In genomic region chr13:61546413-61546812, GRCh38 we compare ENCODE assay signal across 28 cellular contexts.
A peak's percentile ranks its signal among the peaks of the same experiment; 100 is the strongest.
DNase-seq lines count a peak whose midpoint lies in the region; ATAC-seq, FAIRE-seq and TF ChIP-seq lines count a peak whose summit lies in the region.
"Had no signal": no experiment of that assay in that cellular context is flagged by ENCODE, and none has a peak within 500 bp of the region (broad histone marks: within the 10 kb centered on the region; RNA-seq: fewer than 3 reads in every experiment).

No MANE protein-coding gene starts in this region.

- H3K9me3 Mint-ChIP-seq in astrocyte (ENCODE audit: unreplicated experiment): no peaks in the 10 kb centered on the region

- H3K27me3 ChIP-seq in BE2C: no peaks in the 10 kb centered on the region
- no peaks in the 10 kb centered on the region for H3K27me3 ChIP-seq in SK-N-SH (ENCODE audit: insufficient read depth)
- no peaks in the 10 kb centered on the region for H3K27me3 ChIP-seq in astrocyte (ENCODE audit: insufficient read depth, low read length)
- H3K27me3 ChIP-seq: BLaER1 had no signal

- H4K20me1 ChIP-seq in SK-N-SH (ENCODE audit: insufficient read depth): no peaks in the 10 kb centered on the region
- no peaks in the 10 kb centered on the region for H4K20me1 ChIP-seq in astrocyte (ENCODE audit: insufficient read depth, low read length)
- H4K20me1 ChIP-seq: BLaER1 had no signal

- FAIRE-seq in astrocyte (lab: Jason Lieb, UNC): peak; percentile 26
- FAIRE-seq: A549, GM12878, GM12892, GM18507 had no signal

- peak; percentile 17 for ATAC-seq in left lobe of liver
- ATAC-seq: A549, GM12878 had no signal

- no peak overlapping the region for H3K27ac Mint-ChIP-seq in astrocyte (ENCODE audit: unreplicated experiment)
- H3K27ac Mint-ChIP-seq: B cell; CD14-positive monocyte; CD4-positive, alpha-beta memory T cell; CD4-positive, CD25-positive, alpha-beta regulatory T cell; CD8-positive, alpha-beta memory T cell had no signal

- CTCF ChIA-PET in SK-N-SH (lab: Yijun Ruan, JAX): interaction anchor here (0.8 to 1.3 kb wide), 3 partner anchors 9 to 1097 kb away, joined by 3 read pairs; no protein-coding TSS in a partner anchor

- TF ChIP-seq CTCF in BE2C (IDR thresholded peaks at IDR 0.05; ENCODE audit: low read depth, low read length): no peak
- no peak for TF ChIP-seq CTCF in SK-N-SH (IDR thresholded peaks at IDR 0.05)
- TF ChIP-seq CTCF in astrocyte (IDR thresholded peaks at IDR 0.05; ENCODE audit: insufficient read depth, low read depth, low read length): no peak

- no peaks in the 10 kb centered on the region for H3F3A ChIP-seq in SK-N-SH (replicated peaks; ENCODE audit: insufficient read depth)

- 5% methylated on average over 4 of the region's 4 CpGs for WGBS in SK-N-SH (ENCODE audit: low lambda C conversion rate)

- no peaks in the 10 kb centered on the region for H3K9me2 ChIP-seq in SK-N-SH

- H3K27ac ChIP-seq in SK-N-SH (ENCODE audit: low read depth in 2 of 2, low read length in 1 of 2) (peak overlapping the region in 1 of 2 experiments; percentile 77; a peak in 2 of 4 replicates), astrocyte (ENCODE audit: low read depth, low read length) (no peak overlapping the region)
- H3K27ac ChIP-seq: 22Rv1, A549, BLaER1 had no signal

- H3K36me3 Mint-ChIP-seq in astrocyte (ENCODE audit: low read depth, unreplicated experiment): no peaks in the 10 kb centered on the region
- H3K36me3 Mint-ChIP-seq: CD14-positive monocyte; CD4-positive, alpha-beta memory T cell; CD4-positive, CD25-positive, alpha-beta regulatory T cell had no signal

- TF ChIP-seq EP300 in SK-N-SH (IDR thresholded peaks at IDR 0.05; ENCODE audit: borderline replicate concordance in 1 of 2, low read depth in 1 of 2, low read length in 1 of 2): peak in 1 of 2 experiments; percentile 99; a peak in 2 of 4 replicates

- H3K79me2 ChIP-seq in SK-N-SH (ENCODE audit: insufficient read depth) (no peaks in the 10 kb centered on the region), astrocyte (ENCODE audit: insufficient read depth, low read length) (no peaks in the 10 kb centered on the region)

- no peak overlapping the region for H3K4me3 Mint-ChIP-seq in astrocyte (ENCODE audit: unreplicated experiment)
- H3K4me3 Mint-ChIP-seq: B cell; CD14-positive monocyte; CD4-positive, alpha-beta memory T cell; CD4-positive, CD25-positive, alpha-beta regulatory T cell; CD8-positive, alpha-beta memory T cell had no signal

- H3K9me3 ChIP-seq in BE2C (no peaks in the 10 kb centered on the region), SK-N-SH (no peaks in the 10 kb centered on the region), astrocyte (ENCODE audit: insufficient read depth, low read depth, low read length) (no peaks in the 10 kb centered on the region)
- H3K9me3 ChIP-seq: A549, BLaER1 had no signal

- POLR2A ChIA-PET in SK-N-SH (lab: Yijun Ruan, JAX): no interaction called here

- no peaks in the 10 kb centered on the region for H3K4me1 Mint-ChIP-seq in astrocyte (ENCODE audit: low read depth, unreplicated experiment)
- H3K4me1 Mint-ChIP-seq: B cell; CD14-positive monocyte; CD4-positive, alpha-beta memory T cell; CD4-positive, CD25-positive, alpha-beta regulatory T cell; CD8-positive, alpha-beta memory T cell had no signal

- DNase-seq in BE2C (peak; percentile 73), SK-N-SH (peak; percentile 56), astrocyte (ENCODE audit: low read depth) (no peak), left lobe of liver (ENCODE audit: low spot score) (no peak), activated gamma-delta T cell treated with Interleukin-2 at 50 U/mL for 16 hours (no peak), amygdala (lab: John Stamatoyannopoulos, UW) (no peak), KG1 (lab: John Stamatoyannopoulos, UW) (no peak)
- DNase-seq: AML-193; C1 segment of cervical spinal cord; CD4-positive, alpha-beta memory T cell; CD4-positive, CD25-positive, alpha-beta regulatory T cell; CD8-positive, alpha-beta memory T cell; COR-L47; DMS 273 treated with DMSO at 0.1 percent for 48 hours; DMS153; DMS53; DMS79; DND-41; EL; GDM1 had no signal

- H3K4me3 ChIP-seq in BE2C (ENCODE audit: low read depth, low read length) (no peak overlapping the region), SK-N-SH (ENCODE audit: low read depth in 2 of 2, low read length in 1 of 2) (no peak overlapping the region), astrocyte (ENCODE audit: insufficient read depth, low read depth, low read length) (no peak overlapping the region)
- H3K4me3 ChIP-seq: A549, BLaER1, GM12878 had no signal

- H2AFZ ChIP-seq in SK-N-SH (ENCODE audit: low read depth) (no peak overlapping the region), astrocyte (ENCODE audit: low read depth, low read length) (no peak overlapping the region)

- no peaks in the 10 kb centered on the region for H3K27me3 Mint-ChIP-seq in astrocyte (ENCODE audit: low read depth, unreplicated experiment)
- H3K27me3 Mint-ChIP-seq: B cell; CD4-positive, alpha-beta memory T cell; CD4-positive, CD25-positive, alpha-beta regulatory T cell; CD8-positive, alpha-beta memory T cell had no signal

- TF ChIP-seq RAD21 in SK-N-SH (IDR thresholded peaks at IDR 0.05; ENCODE audit: low read length): peak; percentile 31; the same call in 1 of the 2 replicates

- H3K4me1 ChIP-seq in BE2C (peaks cover 14% of the 10 kb centered on the region), SK-N-SH (ENCODE audit: control insufficient read depth in 1 of 2, insufficient read depth in 2 of 2, low read depth in 1 of 2, low read length in 1 of 2) (peaks cover 0 to 7% of the 10 kb centered on the region in 2 experiments; a peak in 2 of 4 replicates), astrocyte (ENCODE audit: insufficient read depth, low read length) (no peaks in the 10 kb centered on the region)
- H3K4me1 ChIP-seq: A549, BLaER1 had no signal

- H3K36me3 ChIP-seq in BE2C (no peaks in the 10 kb centered on the region), SK-N-SH (replicated peaks in 1 of 2; ENCODE audit: control insufficient read depth in 1 of 2, insufficient read depth in 2 of 2, low read length in 1 of 2) (no peaks in the 10 kb centered on the region), astrocyte (ENCODE audit: insufficient read depth, low read length) (no peaks in the 10 kb centered on the region)
- H3K36me3 ChIP-seq: BLaER1 had no signal

- H3K4me2 ChIP-seq in SK-N-SH (no peak overlapping the region), astrocyte (ENCODE audit: low read length) (no peak overlapping the region)
- H3K4me2 ChIP-seq: A549, BLaER1 had no signal

- no peak overlapping the region for H3K9ac ChIP-seq in SK-N-SH
- H3K9ac ChIP-seq in astrocyte (ENCODE audit: low read length): no peak overlapping the region
- H3K9ac ChIP-seq: BLaER1 had no signal

TF ChIP-seq in SK-N-SH, 30 proteins besides CTCF, POLR2A, EP300 and RAD21 (continues in another document):
- TF ChIP-seq GATA2 (CRISPR knock-in tag; IDR thresholded peaks at IDR 0.05): peak; percentile 99
- TF ChIP-seq TCF12 (IDR thresholded peaks at IDR 0.05): peak; percentile 58; the same call in 1 of the 2 replicates
- TF ChIP-seq PBX3 (IDR thresholded peaks at IDR 0.05): 0 out of 2 replicates have a peak, but pooled peaks have one; percentile 6
- TF ChIP-seq MXI1 (IDR thresholded peaks at IDR 0.05; ENCODE audit: low read depth, low read length): 0 out of 2 replicates have a peak, but pooled peaks have one; percentile 50
- no peak for TF ChIP-seq ZBTB33 (IDR thresholded peaks at IDR 0.05; ENCODE audit: borderline replicate concordance, low read depth)
- no peak for TF ChIP-seq ELF1 (IDR thresholded peaks at IDR 0.05)
- no peak for TF ChIP-seq FOSL2 (IDR thresholded peaks at IDR 0.05; ENCODE audit: borderline replicate concordance, low read depth)
- peak; percentile 97 for TF ChIP-seq RCOR1 (IDR thresholded peaks at IDR 0.05; ENCODE audit: low read length)
- TF ChIP-seq CHD2 (IDR thresholded peaks at IDR 0.05; ENCODE audit: low read length, partially characterized antibody): peak; percentile 86
- no peak for TF ChIP-seq NFIC (IDR thresholded peaks at IDR 0.05; ENCODE audit: borderline replicate concordance)
- TF ChIP-seq IRF3 (IDR thresholded peaks at IDR 0.05; ENCODE audit: low read depth, low read length): no peak
- no peak for TF ChIP-seq SIN3A (IDR thresholded peaks at IDR 0.05; ENCODE audit: borderline replicate concordance, low read depth, low read length)

Comparison
In these comparisons a context has a peak if more than half of its experiments do, and no peak if none do; other contexts are left out.
1. DNase-seq: peak in BE2C (single experiment) and SK-N-SH (single experiment); none in astrocyte (single experiment), left lobe of liver (single experiment), activated gamma-delta T cell treated with Interleukin-2 at 50 U/mL for 16 hours (single experiment), amygdala (0 of 56) and KG1 (single experiment).